16 cellular contexts compared by ENCODE assay signal in the genomic region with DNA sequence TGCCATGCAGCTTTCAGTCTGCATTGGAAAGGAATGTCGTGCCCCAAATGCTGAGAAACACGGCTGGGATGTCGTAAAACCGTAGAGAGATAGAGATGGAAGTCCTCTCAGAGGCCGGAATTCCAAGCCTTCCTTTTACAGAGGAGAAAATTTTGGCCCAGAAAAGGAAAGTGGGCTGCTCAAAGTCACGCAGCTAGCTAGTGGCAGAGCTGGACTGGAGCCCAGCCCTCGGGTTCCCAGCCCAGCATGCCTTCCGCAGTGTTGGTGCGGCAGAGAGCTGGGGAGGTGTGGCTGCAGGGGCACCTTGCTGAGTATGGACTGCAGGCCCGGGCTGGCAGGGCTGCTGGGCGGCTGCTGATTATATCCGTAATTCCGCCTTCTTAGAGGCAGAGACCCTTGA. TPM values are rescaled to one million over a fixed set of nuclear protein-coding genes. Genes with fewer than 3 reads are reported as not detected.
DNase-seq lines count a peak whose midpoint lies in the region; ATAC-seq and TF ChIP-seq lines count a peak whose summit lies in the region.
"Had no signal": no experiment of that assay in that cellular context is flagged by ENCODE, and none has a peak within 500 bp of the region (broad histone marks: within the 10 kb centered on the region; RNA-seq: fewer than 3 reads in every experiment).

No MANE protein-coding gene starts in this region.

- H3K27ac ChIP-seq in right cardiac atrium (ENCODE audit: low read length) (no peak overlapping the region), stomach smooth muscle (ENCODE audit: low read length) (peak overlapping the region; percentile 77), tibial artery (no peak overlapping the region)
- H3K27ac ChIP-seq: prostate gland had no signal

- H3K36me3 ChIP-seq in stomach smooth muscle (ENCODE audit: control insufficient read depth in 2 of 2, insufficient read depth in 2 of 2, low read length in 2 of 2) (no peaks in the 10 kb centered on the region), HAP-1 (replicated peaks) (no peaks in the 10 kb centered on the region), tibial artery (no peaks in the 10 kb centered on the region)
- H3K36me3 ChIP-seq: prostate gland had no signal

- no peaks in the 10 kb centered on the region for H3K9me3 ChIP-seq in right cardiac atrium (ENCODE audit: control insufficient read depth, low read length)
- H3K9me3 ChIP-seq in stomach smooth muscle (ENCODE audit: control insufficient read depth in 2 of 2, low read length in 2 of 2), result no peaks in the 10 kb centered on the region
- H3K9me3 ChIP-seq in HAP-1, result no peaks in the 10 kb centered on the region
- no peaks in the 10 kb centered on the region for H3K9me3 ChIP-seq in tibial artery
- H3K9me3 ChIP-seq: prostate gland had no signal

- H3K4me1 ChIP-seq in right cardiac atrium (ENCODE audit: control insufficient read depth, insufficient read depth, low read length), result no peaks in the 10 kb centered on the region
- peaks cover 30% of the 10 kb centered on the region for H3K4me1 ChIP-seq in stomach smooth muscle (ENCODE audit: control insufficient read depth, insufficient read depth, low read length)
- no peaks in the 10 kb centered on the region for H3K4me1 ChIP-seq in HAP-1
- peaks cover 0 to 8% (median 0%) of the 10 kb centered on the region in 4 donors for H3K4me1 ChIP-seq in tibial artery
- H3K4me1 ChIP-seq: prostate gland had no signal

- intact Hi-C loops in right cardiac atrium (cut with DNase I), result no loop called here
- intact Hi-C loops in tibial artery (cut with DNase I; ENCODE audit: low total_unique reads), result no loop called here

- in situ Hi-C loops in HAP-1 (cut with MboI; ENCODE audit: low sequenced_read_pairs), result no loop called here

- ATAC-seq in SK-N-SH treated with all-trans-retinoic acid at 6 μM for 48 hours, result peak; percentile 26
- ATAC-seq in right cardiac atrium, result peak; percentile 47 to 66
- ATAC-seq: T-cell had no signal

- no peak for TF ChIP-seq CTCF in tibial artery (IDR thresholded peaks at IDR 0.05)

- H3K4me3 ChIP-seq in right cardiac atrium (ENCODE audit: low read length) (peak overlapping the region; percentile 13), stomach smooth muscle (ENCODE audit: low read length in 2 of 2) (peak overlapping the region; percentile 43 to 57), HAP-1 (no peak overlapping the region), tibial artery (no peak overlapping the region)
- H3K4me3 ChIP-seq: prostate gland had no signal

- H3K9ac ChIP-seq in stomach smooth muscle (ENCODE audit: low read length in 2 of 2), result peak overlapping the region in 1 of 2 donors; percentile 51

- 39% methylated on average over 13 of the region's 13 CpGs for WGBS in right cardiac atrium

- peak; percentile 52 for DNase-seq in NCI-H1092 treated with DMSO at 0.1 percent for 48 hours (lab: John Stamatoyannopoulos, UW)
- DNase-seq in right cardiac atrium, result peak; percentile 12 to 44 (median 43)
- DNase-seq in LoVo (ENCODE audit: low spot score), result no peak
- no peak for DNase-seq in HAP-1 (ENCODE audit: low spot score in 2 of 2)
- DNase-seq in tibial artery, result no peak
- DNase-seq: activated CD4-positive, CD25-positive, alpha-beta regulatory T cell; amniotic stem cell; erythroblast; NCI-H146; stimulated activated CD4-positive, alpha-beta T cell treated with anti-CD3 and anti-CD28 coated beads, Interleukin-15, amount 100 ng/mL, for 24 hours; T-cell had no signal

- no peaks in the 10 kb centered on the region for H3K27me3 ChIP-seq in right cardiac atrium (ENCODE audit: control insufficient read depth, insufficient read depth)
- H3K27me3 ChIP-seq in stomach smooth muscle (ENCODE audit: control insufficient read depth in 1 of 2, insufficient read depth in 2 of 2, low read length in 2 of 2), result no peaks in the 10 kb centered on the region
- peaks cover 4% of the 10 kb centered on the region for H3K27me3 ChIP-seq in HAP-1 (ENCODE audit: low read depth)
- peaks cover 0 to 36% of the 10 kb centered on the region in 2 donors for H3K27me3 ChIP-seq in tibial artery

TF ChIP-seq in SK-N-SH treated with all-trans-retinoic acid at 6 μM for 48 hours, 23 proteins besides CTCF, POLR2A, EP300 and RAD21:
- TF ChIP-seq, protein P1, sequence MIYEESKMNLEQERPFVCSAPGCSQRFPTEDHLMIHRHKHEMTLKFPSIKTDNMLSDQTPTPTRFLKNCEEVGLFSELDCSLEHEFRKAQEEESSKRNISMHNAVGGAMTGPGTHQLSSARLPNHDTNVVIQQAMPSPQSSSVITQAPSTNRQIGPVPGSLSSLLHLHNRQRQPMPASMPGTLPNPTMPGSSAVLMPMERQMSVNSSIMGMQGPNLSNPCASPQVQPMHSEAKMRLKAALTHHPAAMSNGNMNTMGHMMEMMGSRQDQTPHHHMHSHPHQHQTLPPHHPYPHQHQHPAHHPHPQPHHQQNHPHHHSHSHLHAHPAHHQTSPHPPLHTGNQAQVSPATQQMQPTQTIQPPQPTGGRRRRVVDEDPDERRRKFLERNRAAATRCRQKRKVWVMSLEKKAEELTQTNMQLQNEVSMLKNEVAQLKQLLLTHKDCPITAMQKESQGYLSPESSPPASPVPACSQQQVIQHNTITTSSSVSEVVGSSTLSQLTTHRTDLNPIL (CRISPR knock-in tag; IDR thresholded peaks at IDR 0.05; ENCODE audit: low read depth), result no peak
- no peak for TF ChIP-seq TCF4 (CRISPR knock-in tag; IDR thresholded peaks at IDR 0.05; ENCODE audit: borderline replicate concordance)
- no peak for TF ChIP-seq OSR1 (CRISPR knock-in tag; IDR thresholded peaks at IDR 0.05)
- TF ChIP-seq RARB (CRISPR knock-in tag; IDR thresholded peaks at IDR 0.05), result no peak
- TF ChIP-seq ISL1 (CRISPR knock-in tag; IDR thresholded peaks at IDR 0.05), result no peak
- TF ChIP-seq GLIS3 (CRISPR knock-in tag; IDR thresholded peaks at IDR 0.05), result no peak
- no peak for TF ChIP-seq ZC3H10 (CRISPR knock-in tag; IDR thresholded peaks at IDR 0.05)
- no peak for TF ChIP-seq BACH2 (CRISPR knock-in tag; IDR thresholded peaks at IDR 0.05; ENCODE audit: borderline replicate concordance)
- no peak for TF ChIP-seq CSDC2 (CRISPR knock-in tag; IDR thresholded peaks at IDR 0.05)

RNA-seq across cellular contexts. Expression of a gene that starts 50.3 kb away (rescaled TPM):
- total RNA-seq in right cardiac atrium, result under 1 TPM in 2 of 4 donors, not detected in 2; 0.03 to 0.06 TPM
- polyA plus RNA-seq in right cardiac atrium, result not detected
- total RNA-seq: activated CD8-positive, alpha-beta memory T cell treated with anti-CD3 and anti-CD28 coated beads for 36 hours; activated T-helper 2 cell treated with anti-CD3 and anti-CD28 coated beads, Interferon-gamma antibody, Interleukin-2, Interleukin-4, amounts not matched to agents 10 μg/mL and 5 μg/mL and 100 μg/mL, durations not matched to agents 14 hours and 24 hours and 36 hours; T-cell had no signal

Comparison
In these comparisons a context has a peak if more than half of its experiments do, and no peak if none do; other contexts are left out.
1. DNase-seq: peak in NCI-H1092 treated with DMSO at 0.1 percent for 48 hours (single experiment) and right cardiac atrium (3 of 3); none in LoVo (single experiment), HAP-1 (0 of 2) and tibial artery (0 of 2).
2. H3K4me3 ChIP-seq: peak in right cardiac atrium (single experiment) and stomach smooth muscle (2 of 2); none in HAP-1 (single experiment) and tibial artery (0 of 2).